8 cellular contexts compared by ENCODE assay signal in genomic region chr12:132444957-132445883, GRCh38. TPM values are rescaled to one million over a fixed set of nuclear protein-coding genes. Genes with fewer than 3 reads are reported as not detected.
A peak's percentile ranks its signal among the peaks of the same experiment; 100 is the strongest.
DNase-seq lines count a peak whose midpoint lies in the region; FAIRE-seq and TF ChIP-seq lines count a peak whose summit lies in the region.

No MANE protein-coding gene starts in this region.

- H3K27me3 ChIP-seq in H1 (replicated peaks in 1 of 4; ENCODE audit: control insufficient read depth in 3 of 4, extremely low read depth in 1 of 4, insufficient read depth in 3 of 4, low read length in 3 of 4), result peaks cover 3 to 62% (median 47%) of the 10 kb centered on the region in 4 experiments
- H3K27me3 ChIP-seq in osteoblast (ENCODE audit: insufficient read depth, low read length), result peaks cover 9% of the 10 kb centered on the region

- no peak overlapping the region for H3K23ac ChIP-seq in H1 (ENCODE audit: insufficient read length)

- POLR2A ChIA-PET in H1 (lab: Charles Lee; ENCODE audit: partially characterized antibody), result no interaction called here

- peak overlapping the region in 3 of 4 experiments; percentile 26 to 64 (median 37); a peak in 4 of 7 replicates for H3K9ac ChIP-seq in H1 (replicated peaks in 1 of 4; ENCODE audit: extremely low read depth in 1 of 4, low read depth in 3 of 4, low read length in 3 of 4)

- H3K4me1 ChIP-seq in H1 (replicated peaks in 1 of 4; ENCODE audit: control insufficient read depth in 3 of 4, insufficient read depth in 4 of 4, low read length in 3 of 4) (peaks cover 0 to 6% (median 3%) of the 10 kb centered on the region in 4 experiments; a peak in 4 of 7 replicates), osteoblast (ENCODE audit: insufficient read depth, low read length) (no peaks in the 10 kb centered on the region)

- H3K4me3 ChIP-seq in H1 (ENCODE audit: extremely low read depth in 1 of 4, insufficient read depth in 2 of 4, low read depth in 3 of 4, low read length in 4 of 4) (peak overlapping the region; percentile 55 to 66 (median 58)), osteoblast (ENCODE audit: insufficient read depth, low read length) (peak overlapping the region; percentile 57)

- CTCF ChIA-PET in H1 (lab: Charles Lee; ENCODE audit: partially characterized antibody), result interaction anchor here (1.4 kb wide), 1 partner anchor 15 kb away, joined by 3 read pairs; no protein-coding TSS in a partner anchor

- H3K4me2 ChIP-seq in H1 (ENCODE audit: insufficient read depth in 1 of 2, low read depth in 2 of 2, low read length in 2 of 2), result peak overlapping the region; percentile 71 to 95
- H3K4me2 ChIP-seq in osteoblast (ENCODE audit: insufficient read depth, low read length), result peak overlapping the region; percentile 53

- WGBS in H1 (ENCODE audit: extremely low coverage in 1 of 2, insufficient coverage in 1 of 2, insufficient read length in 1 of 2, insufficient replicate concordance in 2 of 2, low coverage in 1 of 2, low lambda C conversion rate in 2 of 2, missing lambda C conversion rate in 1 of 2), 2 experiments, result 49% methylated on average over 37 of the region's 37 CpGs; no CpG with 5 or more reads in 1 of the 2 experiments

- TF ChIP-seq CTCF in H1 (IDR thresholded peaks at IDR 0.05; ENCODE audit: control extremely low read depth in 1 of 3, insufficient read depth in 1 of 3, low read depth in 1 of 3, low read length in 3 of 3) (no peak), osteoblast (IDR thresholded peaks at IDR 0.05; ENCODE audit: extremely low read depth, low read depth, low read length) (no peak), type B pancreatic cell (conservative IDR thresholded peaks at IDR 0.05) (no peak)

- no peak overlapping the region; the same call in 1 of the 2 replicates for H2BK12ac ChIP-seq in H1 (ENCODE audit: low read depth, low read length)

- TF ChIP-seq EP300 in H1 (IDR thresholded peaks at IDR 0.05; ENCODE audit: borderline replicate concordance in 1 of 2, low read depth in 2 of 2, low read length in 2 of 2), result no peak

- H3K4me3 Mint-ChIP-seq in activated CD4-positive, alpha-beta T cell treated with anti-CD3 and anti-CD28 coated beads, Interleukin-2, amount 10 ng/mL, durations not matched to agents 24 days and 14 days, result peak overlapping the region; percentile 98
- peak overlapping the region; percentile 80 for H3K4me3 Mint-ChIP-seq in type B pancreatic cell

- H2BK20ac ChIP-seq in H1 (ENCODE audit: low read length), result no peak overlapping the region

- peak; percentile 52 for DNase-seq in NCI-H146 (lab: John Stamatoyannopoulos, UW)
- DNase-seq in NCI-H146 treated with DMSO at 0.1 percent for 48 hours (lab: John Stamatoyannopoulos, UW; ENCODE audit: unreplicated experiment), result no peak
- peak; percentile 95 for DNase-seq in activated CD4-positive, alpha-beta T cell treated with anti-CD3 and anti-CD28 coated beads, Interleukin-2, amount 10 ng/mL, durations not matched to agents 24 days and 14 days
- DNase-seq in H1 (ENCODE audit: low read depth in 1 of 2, low spot score in 2 of 2), result peak in 1 of 2 experiments; percentile 60
- no peak for DNase-seq in osteoblast (ENCODE audit: insufficient read length, low spot score, missing footprints)
- no peak for DNase-seq in type B pancreatic cell (ENCODE audit: extremely low spot score, unreplicated experiment)
- DNase-seq in HUDEP-2 (lab: John Stamatoyannopoulos, UW; ENCODE audit: unreplicated experiment in 76 of 76), result no peak

- H4K91ac ChIP-seq in H1 (replicated peaks; ENCODE audit: insufficient read length, low read length), result no peak overlapping the region

- H3K27me3 Mint-ChIP-seq in activated CD4-positive, alpha-beta T cell treated with anti-CD3 and anti-CD28 coated beads, Interleukin-2, amount 10 ng/mL, durations not matched to agents 24 days and 14 days, result no peaks in the 10 kb centered on the region
- H3K27me3 Mint-ChIP-seq in type B pancreatic cell, result peaks cover 28% of the 10 kb centered on the region

- no peak for FAIRE-seq in H1 (lab: Jason Lieb, UNC)

- no peak overlapping the region for H2BK15ac ChIP-seq in H1 (ENCODE audit: low read length)

- peak overlapping the region; percentile 94; the same call in 1 of the 2 replicates for H4K8ac ChIP-seq in H1 (ENCODE audit: extremely low read depth, insufficient read depth, low read length)

- intact Hi-C loops in activated CD4-positive, alpha-beta T cell treated with anti-CD3 and anti-CD28 coated beads, Interleukin-2, amount 10 ng/mL, durations not matched to agents 24 days and 14 days (cut with micrococcal nuclease), result loop anchor here (1.0 to 2.0 kb wide), 2 partner anchors 14 to 44 kb away; no protein-coding TSS in a partner anchor

- H3K79me2 ChIP-seq in H1 (ENCODE audit: control insufficient read depth in 1 of 2, insufficient read depth in 2 of 2, low read length in 2 of 2), result no peaks in the 10 kb centered on the region
- no peaks in the 10 kb centered on the region for H3K79me2 ChIP-seq in osteoblast (ENCODE audit: insufficient read depth, low read length)

- H3K27ac ChIP-seq in KOPT-K1 (ENCODE audit: low read depth, low read length, poor library complexity, severe bottlenecking), result peak overlapping the region; percentile 80
- 0 out of 2 replicates have a peak overlapping the region, but pooled peaks have one; percentile 38 for H3K27ac ChIP-seq in H1 (ENCODE audit: low read depth, low read length)
- H3K27ac ChIP-seq in osteoblast (ENCODE audit: low read depth, low read length), result no peak overlapping the region

- peaks cover 33% of the 10 kb centered on the region for H3K4me1 Mint-ChIP-seq in activated CD4-positive, alpha-beta T cell treated with anti-CD3 and anti-CD28 coated beads, Interleukin-2, amount 10 ng/mL, durations not matched to agents 24 days and 14 days
- H3K4me1 Mint-ChIP-seq in type B pancreatic cell (ENCODE audit: unreplicated experiment), result peaks cover 24% of the 10 kb centered on the region

- peak overlapping the region; percentile 53 for H3K4ac ChIP-seq in H1 (replicated peaks; ENCODE audit: insufficient read length, low read depth, low read length)

- H2BK5ac ChIP-seq in H1 (ENCODE audit: low read depth, low read length), result no peak overlapping the region; the same call in 1 of the 2 replicates

- peaks cover 5% of the 10 kb centered on the region for H3K36me3 Mint-ChIP-seq in activated CD4-positive, alpha-beta T cell treated with anti-CD3 and anti-CD28 coated beads, Interleukin-2, amount 10 ng/mL, durations not matched to agents 24 days and 14 days (ENCODE audit: low read depth)
- no peaks in the 10 kb centered on the region for H3K36me3 Mint-ChIP-seq in type B pancreatic cell

- H4K20me1 ChIP-seq in H1 (replicated peaks in 1 of 2; ENCODE audit: control insufficient read depth in 1 of 2, insufficient read depth in 2 of 2, low read length in 2 of 2) (peaks cover 0 to 2% of the 10 kb centered on the region in 2 experiments), osteoblast (ENCODE audit: insufficient read depth, low read length) (no peaks in the 10 kb centered on the region)

- H3K9me3 ChIP-seq in KOPT-K1 (ENCODE audit: insufficient read depth, low read length, poor library complexity, severe bottlenecking), result no peaks in the 10 kb centered on the region
- H3K9me3 ChIP-seq in H1 (ENCODE audit: insufficient read depth in 2 of 2, low read depth in 1 of 2, low read length in 1 of 2), result peaks cover 6 to 26% of the 10 kb centered on the region in 2 experiments; a peak in 3 of 4 replicates
- no peaks in the 10 kb centered on the region for H3K9me3 ChIP-seq in osteoblast (ENCODE audit: low read depth, low read length)

- H2AFZ ChIP-seq in H1 (ENCODE audit: low read length) (peak overlapping the region; percentile 61; the same call in 1 of the 2 replicates), osteoblast (ENCODE audit: low read length) (no peak overlapping the region)

- H2BK120ac ChIP-seq in H1 (replicated peaks; ENCODE audit: low read depth, low read length), result no peak overlapping the region

- H3K56ac ChIP-seq in H1 (replicated peaks; ENCODE audit: insufficient read length, low read depth, low read length), result no peak overlapping the region

- H3K36me3 ChIP-seq in KOPT-K1 (ENCODE audit: insufficient read depth, low read length) (no peaks in the 10 kb centered on the region), H1 (ENCODE audit: control insufficient read depth in 2 of 4, insufficient read depth in 4 of 4, low read length in 3 of 4) (no peaks in the 10 kb centered on the region), osteoblast (ENCODE audit: insufficient read depth, low read length) (no peaks in the 10 kb centered on the region)

- peak overlapping the region; percentile 90; the same call in 1 of the 2 replicates for H3K18ac ChIP-seq in H1 (ENCODE audit: extremely low read depth, low read length)

- no peaks in the 10 kb centered on the region; the same call in 1 of the 2 replicates for H3K79me1 ChIP-seq in H1 (ENCODE audit: low read depth, low read length)

- TF ChIP-seq RAD21 in H1 (IDR thresholded peaks at IDR 0.05 in 1 of 2, conservative IDR thresholded peaks at IDR 0.05 in 1 of 2; ENCODE audit: low read depth in 2 of 2, low read length in 2 of 2), result no peak

- H2AK5ac ChIP-seq in H1 (ENCODE audit: low read depth, low read length), result no peak overlapping the region

- H3K9me3 Mint-ChIP-seq in activated CD4-positive, alpha-beta T cell treated with anti-CD3 and anti-CD28 coated beads, Interleukin-2, amount 10 ng/mL, durations not matched to agents 24 days and 14 days, result no peaks in the 10 kb centered on the region
- H3K9me3 Mint-ChIP-seq in type B pancreatic cell, result no peaks in the 10 kb centered on the region

- 0 out of 3 replicates have a peak, but pooled peaks of 1 of the 2 experiments have one; percentile 6 for TF ChIP-seq POLR2A in H1 (IDR thresholded peaks at IDR 0.05; ENCODE audit: control extremely low read depth in 1 of 2, low read depth in 2 of 2, low read length in 2 of 2)

- H3K14ac ChIP-seq in H1 (ENCODE audit: insufficient read length), result no peak overlapping the region

- no peak overlapping the region for H4K5ac ChIP-seq in H1 (ENCODE audit: insufficient read length, low read depth, low read length)

- H3K23me2 ChIP-seq in H1 (ENCODE audit: low read depth, low read length), result no peaks in the 10 kb centered on the region; the same call in 1 of the 2 replicates

- peak overlapping the region; percentile 99 for H3K27ac Mint-ChIP-seq in activated CD4-positive, alpha-beta T cell treated with anti-CD3 and anti-CD28 coated beads, Interleukin-2, amount 10 ng/mL, durations not matched to agents 24 days and 14 days
- peak overlapping the region; percentile 96 for H3K27ac Mint-ChIP-seq in type B pancreatic cell

RNA-seq across cellular contexts. Expression of gene FBRSL1, which starts 44.7 kb away (rescaled TPM):
- total RNA-seq in activated CD4-positive, alpha-beta T cell treated with anti-CD3 and anti-CD28 coated beads, Interleukin-2, amount 10 ng/mL, durations not matched to agents 24 days and 14 days, result 91.3 and 96.1 TPM in 2 replicates
- total RNA-seq in H1 (2021; fragmentation: NEBNext Ultra II Directional; extraction: Animal tissue kit (Norgen Biotek cat#: 25700)), result 109 and 123 TPM in 2 replicates
- 18.4 and 78.9 TPM in 2 replicates for polyA plus RNA-seq in H1 (2011; rRNA removed)
- 13.8 TPM for polyA plus RNA-seq in H1 (2011; cell fraction: cytosol; rRNA removed)
- 51.7 TPM for polyA plus RNA-seq in H1 (2011; cell fraction: nucleus; rRNA removed)
- polyA plus RNA-seq in H1 (2012, experiment 1 of 2), result 70.6 to 100 TPM (median 74.4 TPM) in 4 replicates
- 111 TPM for polyA plus RNA-seq in H1 (2012, experiment 2 of 2)
- 79.0 TPM for polyA plus RNA-seq in H1 (2013, experiment 1 of 2)
- 73.0 TPM for polyA plus RNA-seq in H1 (2013, experiment 2 of 2)
- 1.7 and 39.3 TPM in 2 replicates for polyA minus RNA-seq in H1 (2011; rRNA and poly(A)+ RNA removed)
- 52.3 TPM for polyA minus RNA-seq in H1 (2011; cell fraction: cytosol; rRNA and poly(A)+ RNA removed)
- 28.5 TPM for polyA minus RNA-seq in H1 (2011; cell fraction: nucleus; rRNA and poly(A)+ RNA removed)
- total RNA-seq in osteoblast, result 2.7 and 12.3 TPM in 2 replicates
- total RNA-seq in type B pancreatic cell (ENCODE audit: low replicate concordance), result 108 TPM in 2 replicates

Comparison
In these comparisons a context has a peak if more than half of its experiments do, and no peak if none do; other contexts are left out.
1. DNase-seq: peak in NCI-H146 (single experiment) and activated CD4-positive, alpha-beta T cell treated with anti-CD3 and anti-CD28 coated beads, Interleukin-2, amount 10 ng/mL, durations not matched to agents 24 days and 14 days (single experiment); none in NCI-H146 treated with DMSO at 0.1 percent for 48 hours (single experiment), osteoblast (single experiment), type B pancreatic cell (single experiment) and HUDEP-2 (0 of 76).